In the genomic region with DNA sequence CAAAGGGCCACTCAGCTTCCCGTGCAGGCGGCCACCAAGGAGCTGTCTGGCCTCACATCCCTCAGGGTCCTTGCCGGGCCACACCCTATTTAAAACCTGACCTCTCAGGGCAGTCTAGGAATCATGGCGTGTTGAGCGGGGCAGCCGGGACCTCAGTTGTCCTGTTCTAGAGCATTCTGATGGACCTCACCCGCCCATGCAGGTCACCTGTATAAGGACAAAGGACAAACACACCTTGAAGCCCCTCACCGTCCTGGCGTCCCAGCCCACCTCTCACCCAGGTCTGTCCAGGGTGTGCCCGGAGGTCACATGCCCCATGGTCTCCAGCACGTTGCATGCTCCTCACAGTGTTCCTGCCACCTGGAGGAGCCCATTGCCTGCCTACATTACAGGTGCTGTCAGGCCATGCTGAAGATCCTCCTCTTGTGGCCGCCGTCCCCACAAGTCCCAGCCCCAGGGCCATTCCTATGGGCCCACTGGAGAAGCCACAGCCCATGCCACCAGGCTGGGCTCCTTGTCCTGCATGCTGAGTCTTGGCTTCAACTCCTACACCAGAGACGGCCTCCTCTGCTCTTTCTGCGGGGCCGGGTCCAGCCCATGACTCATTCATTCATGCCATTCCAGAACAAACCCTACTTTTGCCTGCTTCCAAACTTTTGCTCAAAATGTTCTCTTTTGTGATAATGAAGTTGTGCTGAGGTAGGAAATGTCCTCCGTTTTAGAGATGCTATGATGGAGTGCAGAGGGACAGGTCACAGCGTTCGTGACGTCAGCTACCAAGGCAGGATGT, we compare ENCODE assay signal across 14 cellular contexts. TPM values are rescaled to one million over a fixed set of nuclear protein-coding genes. Genes with fewer than 3 reads are reported as not detected.
A peak's percentile ranks its signal among the peaks of the same experiment; 100 is the strongest.
DNase-seq lines count a peak whose midpoint lies in the region; ATAC-seq and TF ChIP-seq lines count a peak whose summit lies in the region.
"Had no signal": no experiment of that assay in that cellular context is flagged by ENCODE, and none has a peak within 500 bp of the region (broad histone marks: within the 10 kb centered on the region; RNA-seq: fewer than 3 reads in every experiment).

No MANE protein-coding gene starts in this region.

- peaks cover 27 to 82% (median 66%) of the 10 kb centered on the region in 10 experiments for H3K4me1 ChIP-seq in BLaER1 treated with 17β-estradiol and CSF1 and Interleukin-3, amounts not matched to agents 10 nM and 100 nM
- H3K4me1 ChIP-seq in SK-N-SH (ENCODE audit: control insufficient read depth in 1 of 2, insufficient read depth in 2 of 2, low read depth in 1 of 2, low read length in 1 of 2): peaks cover 0 to 69% of the 10 kb centered on the region in 2 experiments; a peak in 2 of 4 replicates

- no peaks in the 10 kb centered on the region for H3K79me2 ChIP-seq in SK-N-SH (ENCODE audit: insufficient read depth)

- TF ChIP-seq CTCF in SK-N-SH (IDR thresholded peaks at IDR 0.05): no peak

- no peaks in the 10 kb centered on the region for H3K9me2 ChIP-seq in SK-N-SH

- DNase-seq in SK-N-SH (no peak), fibroblast of peridontal ligament (ENCODE audit: extremely low read depth) (peak; percentile 62), occipital lobe (lab: John Stamatoyannopoulos, UW) (peak; percentile 48), NCI-H146 (lab: John Stamatoyannopoulos, UW) (no peak), cerebellar nuclear complex (lab: John Stamatoyannopoulos, UW) (no peak), kidney tubule cell (ENCODE audit: low spot score) (no peak)
- DNase-seq: activated T-cell treated with anti-CD3 and anti-CD28 coated beads for 4 hours, AML-193, DMS53, NCI-H1105 treated with DMSO at 0.1 percent for 48 hours, NCI-H510A treated with DMSO at 0.1 percent for 48 hours, PC-9 had no signal

- H3F3A ChIP-seq in SK-N-SH (replicated peaks; ENCODE audit: insufficient read depth): no peaks in the 10 kb centered on the region

- no peak for TF ChIP-seq RAD21 in SK-N-SH (IDR thresholded peaks at IDR 0.05; ENCODE audit: low read length)

- WGBS in SK-N-SH (ENCODE audit: low lambda C conversion rate): 92% methylated on average over 17 of the region's 20 CpGs

- H3K9me3 ChIP-seq in BLaER1 treated with 17β-estradiol and CSF1 and Interleukin-3, amounts not matched to agents 10 nM and 100 nM (replicated peaks in 1 of 11): no peaks in the 10 kb centered on the region
- H3K9me3 ChIP-seq in SK-N-SH: no peaks in the 10 kb centered on the region

- no peak overlapping the region for H2AFZ ChIP-seq in SK-N-SH (ENCODE audit: low read depth)
- H2AFZ ChIP-seq: PC-9 had no signal

- peak overlapping the region in 6 of 11 experiments; percentile 11 to 62 (median 50); a peak in 9 of 22 replicates for H3K27ac ChIP-seq in BLaER1 treated with 17β-estradiol and CSF1 and Interleukin-3, amounts not matched to agents 10 nM and 100 nM
- H3K27ac ChIP-seq in SK-N-SH (ENCODE audit: low read depth in 2 of 2, low read length in 1 of 2): peak overlapping the region in 1 of 2 experiments; percentile 96; a peak in 2 of 4 replicates
- H3K27ac ChIP-seq: PC-9 had no signal

- no peak for TF ChIP-seq EP300 in SK-N-SH (IDR thresholded peaks at IDR 0.05; ENCODE audit: borderline replicate concordance in 1 of 2, low read depth in 1 of 2, low read length in 1 of 2)

- H3K27me3 ChIP-seq in BLaER1 treated with 17β-estradiol and CSF1 and Interleukin-3, amounts not matched to agents 10 nM and 100 nM: no peaks in the 10 kb centered on the region; a peak in 1 of 22 replicates
- no peaks in the 10 kb centered on the region for H3K27me3 ChIP-seq in SK-N-SH (ENCODE audit: insufficient read depth)

- peaks cover 0 to 52% (median 8%) of the 10 kb centered on the region in 11 experiments; a peak in 11 of 22 replicates for H4K20me1 ChIP-seq in BLaER1 treated with 17β-estradiol and CSF1 and Interleukin-3, amounts not matched to agents 10 nM and 100 nM
- H4K20me1 ChIP-seq in SK-N-SH (ENCODE audit: insufficient read depth): no peaks in the 10 kb centered on the region

- POLR2A ChIA-PET in SK-N-SH (lab: Yijun Ruan, JAX): interaction anchor here (1.6 kb wide), 1 partner anchor 17 kb away, joined by 3 read pairs; no protein-coding TSS in a partner anchor

- no peak for ATAC-seq in GM18520 (IDR thresholded peaks at IDR 0.05; ENCODE audit: unreplicated experiment)

- H3K4me2 ChIP-seq in BLaER1 treated with 17β-estradiol and CSF1 and Interleukin-3, amounts not matched to agents 10 nM and 100 nM: peak overlapping the region in 9 of 11 experiments; percentile 19 to 89 (median 76); a peak in 18 of 22 replicates
- H3K4me2 ChIP-seq in SK-N-SH: no peak overlapping the region
- H3K4me2 ChIP-seq: PC-9 had no signal

- CTCF ChIA-PET in SK-N-SH (lab: Yijun Ruan, JAX): interaction anchor here (1.0 to 3.4 kb wide), 2 partner anchors 23 to 48 kb away, joined by 3 to 11 read pairs; no protein-coding TSS in a partner anchor

- no peak overlapping the region for H3K9ac ChIP-seq in BLaER1 treated with 17β-estradiol and CSF1 and Interleukin-3, amounts not matched to agents 10 nM and 100 nM
- H3K9ac ChIP-seq in SK-N-SH: no peak overlapping the region

- no peaks in the 10 kb centered on the region for H3K36me3 ChIP-seq in BLaER1 treated with 17β-estradiol and CSF1 and Interleukin-3, amounts not matched to agents 10 nM and 100 nM
- no peaks in the 10 kb centered on the region for H3K36me3 ChIP-seq in SK-N-SH (replicated peaks in 1 of 2; ENCODE audit: control insufficient read depth in 1 of 2, insufficient read depth in 2 of 2, low read length in 1 of 2)

- H3K4me3 ChIP-seq in BLaER1 treated with 17β-estradiol and CSF1 and Interleukin-3, amounts not matched to agents 10 nM and 100 nM: no peak overlapping the region
- H3K4me3 ChIP-seq in SK-N-SH (ENCODE audit: low read depth in 2 of 2, low read length in 1 of 2): no peak overlapping the region
- H3K4me3 ChIP-seq: PC-9 had no signal

TF ChIP-seq in SK-N-SH, 30 proteins besides CTCF, POLR2A, EP300 and RAD21:
- TF ChIP-seq TCF12 (IDR thresholded peaks at IDR 0.05): no peak
- no peak for TF ChIP-seq JUND (IDR thresholded peaks at IDR 0.05)
- TF ChIP-seq NRF1 (IDR thresholded peaks at IDR 0.05; ENCODE audit: low read depth, low read length): no peak
- TF ChIP-seq, protein P1, sequence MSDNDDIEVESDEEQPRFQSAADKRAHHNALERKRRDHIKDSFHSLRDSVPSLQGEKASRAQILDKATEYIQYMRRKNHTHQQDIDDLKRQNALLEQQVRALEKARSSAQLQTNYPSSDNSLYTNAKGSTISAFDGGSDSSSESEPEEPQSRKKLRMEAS (IDR thresholded peaks at IDR 0.05; ENCODE audit: low read depth): no peak
- TF ChIP-seq YY1 (IDR thresholded peaks at IDR 0.05; ENCODE audit: low read depth): no peak
- TF ChIP-seq, protein P2, sequence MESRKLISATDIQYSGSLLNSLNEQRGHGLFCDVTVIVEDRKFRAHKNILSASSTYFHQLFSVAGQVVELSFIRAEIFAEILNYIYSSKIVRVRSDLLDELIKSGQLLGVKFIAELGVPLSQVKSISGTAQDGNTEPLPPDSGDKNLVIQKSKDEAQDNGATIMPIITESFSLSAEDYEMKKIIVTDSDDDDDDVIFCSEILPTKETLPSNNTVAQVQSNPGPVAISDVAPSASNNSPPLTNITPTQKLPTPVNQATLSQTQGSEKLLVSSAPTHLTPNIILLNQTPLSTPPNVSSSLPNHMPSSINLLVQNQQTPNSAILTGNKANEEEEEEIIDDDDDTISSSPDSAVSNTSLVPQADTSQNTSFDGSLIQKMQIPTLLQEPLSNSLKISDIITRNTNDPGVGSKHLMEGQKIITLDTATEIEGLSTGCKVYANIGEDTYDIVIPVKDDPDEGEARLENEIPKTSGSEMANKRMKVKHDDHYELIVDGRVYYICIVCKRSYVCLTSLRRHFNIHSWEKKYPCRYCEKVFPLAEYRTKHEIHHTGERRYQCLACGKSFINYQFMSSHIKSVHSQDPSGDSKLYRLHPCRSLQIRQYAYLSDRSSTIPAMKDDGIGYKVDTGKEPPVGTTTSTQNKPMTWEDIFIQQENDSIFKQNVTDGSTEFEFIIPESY (IDR thresholded peaks at IDR 0.05; ENCODE audit: borderline replicate concordance, low read depth): no peak
- peak; percentile 39; the same call in 1 of the 2 replicates for TF ChIP-seq FOSL2 (IDR thresholded peaks at IDR 0.05; ENCODE audit: borderline replicate concordance, low read depth)
- TF ChIP-seq, protein P3, sequence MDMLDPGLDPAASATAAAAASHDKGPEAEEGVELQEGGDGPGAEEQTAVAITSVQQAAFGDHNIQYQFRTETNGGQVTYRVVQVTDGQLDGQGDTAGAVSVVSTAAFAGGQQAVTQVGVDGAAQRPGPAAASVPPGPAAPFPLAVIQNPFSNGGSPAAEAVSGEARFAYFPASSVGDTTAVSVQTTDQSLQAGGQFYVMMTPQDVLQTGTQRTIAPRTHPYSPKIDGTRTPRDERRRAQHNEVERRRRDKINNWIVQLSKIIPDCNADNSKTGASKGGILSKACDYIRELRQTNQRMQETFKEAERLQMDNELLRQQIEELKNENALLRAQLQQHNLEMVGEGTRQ (IDR thresholded peaks at IDR 0.05; ENCODE audit: borderline replicate concordance, low read depth, low read length): no peak
TF ChIP-seq in SK-N-SH: peak in this region for 1.

RNA-seq across cellular contexts. Expression of a gene that starts 46.3 kb away (rescaled TPM):
- polyA plus RNA-seq in SK-N-SH (2012; rRNA removed): 49.8 and 52.8 TPM in 2 replicates
- polyA plus RNA-seq in SK-N-SH (2012; cell fraction: cytosol; rRNA removed): 26.8 and 41.1 TPM in 2 replicates
- 19.4 and 22.2 TPM in 2 replicates for polyA plus RNA-seq in SK-N-SH (2012; cell fraction: nucleus; rRNA removed)
- 15.3 TPM for total RNA-seq in occipital lobe

RNA-seq across cellular contexts. Expression of a gene that starts 49.0 kb away (rescaled TPM):
- polyA plus RNA-seq in SK-N-SH (2012; rRNA removed): 0.26 and 0.43 TPM in 2 replicates
- polyA plus RNA-seq in SK-N-SH (2012; cell fraction: cytosol; rRNA removed): 0.05 and 0.28 TPM in 2 replicates
- polyA plus RNA-seq in SK-N-SH (2012; cell fraction: nucleus; rRNA removed): 0.87 and 0.94 TPM in 2 replicates
- 9.2 TPM for total RNA-seq in occipital lobe

Comparison
In these comparisons a context has a peak if more than half of its experiments do, and no peak if none do; other contexts are left out.
1. DNase-seq: peak in fibroblast of peridontal ligament (single experiment) and occipital lobe (single experiment); none in SK-N-SH (single experiment), NCI-H146 (single experiment), cerebellar nuclear complex (0 of 2) and kidney tubule cell (single experiment).